12 cellular contexts compared by ENCODE assay signal in the genomic region with DNA sequence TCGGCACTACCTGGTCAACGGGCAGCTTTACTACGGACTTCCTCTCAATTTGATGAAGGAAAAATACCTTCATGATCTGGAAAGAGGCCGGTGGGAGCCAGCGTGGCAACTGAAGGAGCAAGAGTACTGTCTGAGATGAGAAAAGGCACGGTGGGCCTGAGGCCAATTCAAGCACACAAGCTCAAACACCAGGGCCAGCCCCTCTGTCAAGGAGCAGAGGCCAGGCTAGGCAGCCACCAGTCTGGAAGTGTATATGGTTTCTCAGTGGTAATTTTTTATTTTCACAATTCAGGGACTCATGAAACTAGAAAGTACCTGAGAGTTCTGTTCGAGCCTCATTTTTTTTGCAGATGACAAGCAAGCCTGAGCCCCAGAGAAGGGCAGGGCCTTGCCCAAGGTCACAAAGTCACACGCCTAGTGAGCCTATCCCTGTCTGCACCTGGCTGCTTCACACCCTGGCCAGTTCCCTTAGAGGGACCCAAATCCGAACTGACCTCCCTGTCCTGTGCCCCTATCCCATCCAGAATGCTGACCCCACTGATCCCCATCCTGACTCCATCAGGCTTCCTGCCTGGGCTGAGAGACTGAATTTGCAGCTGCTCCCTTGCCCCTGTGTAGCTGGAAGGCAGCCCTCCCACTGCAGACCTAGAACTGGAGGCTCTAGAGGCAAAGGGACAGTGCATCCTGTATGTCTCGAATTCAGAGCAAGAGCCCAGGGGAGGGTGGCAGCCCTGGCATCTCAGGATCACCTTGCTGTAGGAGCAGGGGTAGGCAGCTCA. TPM values are rescaled to one million over a fixed set of nuclear protein-coding genes. Genes with fewer than 3 reads are reported as not detected.
A peak's percentile ranks its signal among the peaks of the same experiment; 100 is the strongest.
DNase-seq lines count a peak whose midpoint lies in the region; ATAC-seq and TF ChIP-seq lines count a peak whose summit lies in the region.
"Had no signal": no experiment of that assay in that cellular context is flagged by ENCODE, and none has a peak within 500 bp of the region (broad histone marks: within the 10 kb centered on the region; RNA-seq: fewer than 3 reads in every experiment).

No MANE protein-coding gene starts in this region.

- no peak overlapping the region for H3K4me3 ChIP-seq in WERI-Rb-1 (ENCODE audit: low read depth, low read length)
- H3K4me3 ChIP-seq in iPS-15b (ENCODE audit: low read depth, low read length), result peak overlapping the region; percentile 26
- no peak overlapping the region for H3K4me3 ChIP-seq in tibial artery
- H3K4me3 ChIP-seq: adrenal gland had no signal

- intact Hi-C loops in tibial artery (cut with DNase I; ENCODE audit: low total_unique reads), result loop anchor here (5.0 to 10.0 kb wide), 3 partner anchors 148 to 670 kb away; no protein-coding TSS in a partner anchor

- peaks cover 0 to 3% (median 0%) of the 10 kb centered on the region in 3 donors for H3K9me3 Mint-ChIP-seq in IgD-negative memory B cell
- H3K9me3 Mint-ChIP-seq: CD4-positive, CD25-positive, alpha-beta regulatory T cell; dendritic cell treated with granulocyte-macrophage colony-stimulating factor and Interleukin-4, amounts not matched to agents 40 ng/mL and 50 ng/mL, for 4 days had no signal

- H3K27me3 ChIP-seq in WERI-Rb-1 (ENCODE audit: insufficient read depth, low read depth, severe bottlenecking) (peaks cover 15% of the 10 kb centered on the region), iPS-15b (ENCODE audit: control insufficient read depth, insufficient read depth, low read length) (peaks cover 66% of the 10 kb centered on the region), tibial artery (no peaks in the 10 kb centered on the region)

- no peak for ATAC-seq in HG03442 (IDR thresholded peaks at IDR 0.05; ENCODE audit: unreplicated experiment)
- ATAC-seq: activated CD4-positive, alpha-beta T cell treated with anti-CD3 and anti-CD28 coated beads for 36 hours had no signal

- peak overlapping the region in 2 of 3 donors; percentile 46 to 90 for H3K27ac Mint-ChIP-seq in IgD-negative memory B cell
- H3K27ac Mint-ChIP-seq: activated CD4-positive, alpha-beta T cell treated with anti-CD3 and anti-CD28 coated beads for 36 hours; CD4-positive, CD25-positive, alpha-beta regulatory T cell; dendritic cell treated with granulocyte-macrophage colony-stimulating factor and Interleukin-4, amounts not matched to agents 40 ng/mL and 50 ng/mL, for 4 days had no signal

- H3K9ac ChIP-seq in iPS-15b (ENCODE audit: low read depth, low read length), result no peak overlapping the region

- H3K9me3 ChIP-seq in WERI-Rb-1 (ENCODE audit: severe bottlenecking), result no peaks in the 10 kb centered on the region
- H3K9me3 ChIP-seq in iPS-15b (ENCODE audit: control insufficient read depth, insufficient read depth, low read length), result no peaks in the 10 kb centered on the region
- no peaks in the 10 kb centered on the region for H3K9me3 ChIP-seq in tibial artery
- H3K9me3 ChIP-seq: adrenal gland had no signal

- peak overlapping the region in 2 of 4 donors; percentile 27 to 52 for H3K4me3 Mint-ChIP-seq in IgD-negative memory B cell
- H3K4me3 Mint-ChIP-seq: activated CD4-positive, alpha-beta T cell treated with anti-CD3 and anti-CD28 coated beads for 36 hours; dendritic cell treated with granulocyte-macrophage colony-stimulating factor and Interleukin-4, amounts not matched to agents 40 ng/mL and 50 ng/mL, for 4 days had no signal

- peaks cover 4% of the 10 kb centered on the region for H3K36me3 Mint-ChIP-seq in IgD-negative memory B cell

- peaks cover 6% of the 10 kb centered on the region for H3K36me3 ChIP-seq in WERI-Rb-1
- H3K36me3 ChIP-seq in iPS-15b (ENCODE audit: control insufficient read depth, insufficient read depth, low read length), result no peaks in the 10 kb centered on the region
- H3K36me3 ChIP-seq in tibial artery, result peaks cover 0 to 11% (median 0%) of the 10 kb centered on the region in 3 donors
- H3K36me3 ChIP-seq: adrenal gland had no signal

- H3K27me3 Mint-ChIP-seq in IgD-negative memory B cell, result peaks cover 27% of the 10 kb centered on the region

- DNase-seq in WERI-Rb-1 (no peak), tibial artery (peak in 1 of 2 donors; percentile 66), inferior parietal cortex (ENCODE audit: extremely low spot score) (no peak), substantia nigra (lab: John Stamatoyannopoulos, UW) (no peak)
- DNase-seq: activated CD4-positive, alpha-beta T cell treated with anti-CD3 and anti-CD28 coated beads for 36 hours; CD4-positive, CD25-positive, alpha-beta regulatory T cell; NCI-H1092 treated with DMSO at 0.1 percent for 48 hours had no signal

- TF ChIP-seq CTCF in WERI-Rb-1 (IDR thresholded peaks at IDR 0.05; ENCODE audit: low read depth, low read length) (no peak), tibial artery (IDR thresholded peaks at IDR 0.05) (no peak)

- peak overlapping the region; percentile 45 for H3K27ac ChIP-seq in WERI-Rb-1
- H3K27ac ChIP-seq in tibial artery, result peak overlapping the region; percentile 21 to 98
- H3K27ac ChIP-seq in substantia nigra (ENCODE audit: low read depth, low read length, poor library complexity, severe bottlenecking), result no peak overlapping the region

- no peaks in the 10 kb centered on the region for H3K4me1 ChIP-seq in iPS-15b (ENCODE audit: control insufficient read depth, insufficient read depth, low read length)
- H3K4me1 ChIP-seq in tibial artery, result peaks cover 0 to 51% (median 26%) of the 10 kb centered on the region in 4 donors

- peaks cover 0 to 8% (median 2%) of the 10 kb centered on the region in 3 donors for H3K4me1 Mint-ChIP-seq in IgD-negative memory B cell

RNA-seq across cellular contexts. Expression of a gene that starts 4.8 kb away (rescaled TPM):
- polyA plus RNA-seq in IgD-negative memory B cell, result not detected
- polyA plus RNA-seq: CD4-positive, CD25-positive, alpha-beta regulatory T cell had no signal

RNA-seq across cellular contexts. Expression of a gene that starts 57.4 kb away (rescaled TPM):
- not detected for polyA plus RNA-seq in IgD-negative memory B cell
- polyA plus RNA-seq: CD4-positive, CD25-positive, alpha-beta regulatory T cell had no signal
